In the genomic region with DNA sequence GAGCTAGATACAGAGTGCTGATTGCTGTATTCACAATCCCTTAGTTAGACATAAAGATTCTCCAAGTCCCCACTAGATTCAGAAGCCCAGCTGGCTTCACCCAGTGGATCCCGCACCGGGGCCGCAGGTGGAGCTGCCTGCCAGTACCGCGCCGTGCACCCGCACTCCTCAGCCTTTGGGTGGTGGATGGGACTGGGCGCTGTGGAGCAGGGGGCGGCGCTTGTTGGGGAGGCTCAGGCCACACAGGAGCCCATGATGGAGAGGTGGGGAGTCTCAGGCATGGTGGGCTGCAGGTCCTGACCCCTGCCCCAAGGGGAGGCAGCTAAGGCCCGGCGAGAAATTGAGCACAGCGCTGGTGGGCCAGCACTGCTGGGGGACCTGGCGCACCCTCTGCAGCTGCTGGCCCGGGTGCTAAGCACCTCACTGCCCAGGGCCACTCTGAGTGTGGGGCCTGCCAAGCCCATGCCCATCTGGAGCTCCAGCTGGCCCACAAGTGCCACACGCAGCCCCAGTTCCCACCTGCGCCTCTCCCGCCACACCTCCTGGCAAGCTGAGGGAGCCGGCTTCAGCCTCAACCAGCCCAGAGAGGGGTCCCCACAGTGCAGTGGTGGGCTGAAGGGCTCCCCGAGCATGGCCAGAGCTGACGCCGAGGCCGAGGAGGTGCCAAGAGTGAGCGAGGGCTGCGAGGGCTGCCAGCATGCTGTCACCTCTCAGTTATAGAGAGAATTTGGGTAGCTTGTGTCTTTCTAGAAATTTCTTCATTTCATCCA, we compare ENCODE assay signal across 38 cellular contexts.
"Had no signal": no experiment of that assay in that cellular context is flagged by ENCODE, and none has a peak within 500 bp of the region (broad histone marks: within the 10 kb centered on the region; RNA-seq: fewer than 3 reads in every experiment).

No MANE protein-coding gene starts in this region.

- H3K4me3 ChIP-seq: adrenal gland, body of pancreas, breast epithelium had no signal

- H3K27ac ChIP-seq: adrenal gland, body of pancreas, brain microvascular endothelial cell, breast epithelium, VCaP had no signal

- H3K9me3 ChIP-seq: adrenal gland, body of pancreas had no signal

- H3K27me3 Mint-ChIP-seq: activated B cell treated with CpG ODN at 0.5 μM for 24 hours; activated CD4-positive, alpha-beta memory T cell treated with anti-CD3 and anti-CD28 coated beads for 36 hours; activated CD4-positive, alpha-beta T cell treated with anti-CD3 and anti-CD28 coated beads, Interleukin-2, amount 10 ng/mL, durations not matched to agents 24 days and 14 days; activated CD8-positive, alpha-beta T cell treated with anti-CD3 and anti-CD28 coated beads for 36 hours; activated naive CD8-positive, alpha-beta T cell treated with anti-CD3 and anti-CD28 coated beads for 36 hours; activated T-helper 17 cell treated with anti-CD3 and anti-CD28 coated beads, Interleukin-2, amount 50 U/mL, for 72 hours; central memory CD8-positive, alpha-beta T cell had no signal

- H3K4me1 Mint-ChIP-seq: activated B cell treated with CpG ODN at 0.5 μM for 24 hours; activated CD4-positive, alpha-beta T cell treated with anti-CD3 and anti-CD28 coated beads, Interleukin-2, amount 10 ng/mL, durations not matched to agents 24 days and 14 days; activated naive CD8-positive, alpha-beta T cell treated with anti-CD3 and anti-CD28 coated beads for 36 hours; activated T-helper 17 cell treated with anti-CD3 and anti-CD28 coated beads, Interleukin-2, amount 50 U/mL, for 72 hours; central memory CD8-positive, alpha-beta T cell had no signal

- FAIRE-seq: astrocyte, TTC549 had no signal

- ATAC-seq: activated CD8-positive, alpha-beta T cell treated with anti-CD3 and anti-CD28 coated beads for 36 hours; activated naive CD4-positive, alpha-beta T cell treated with anti-CD3 and anti-CD28 coated beads, Interleukin-2, amount 50 U/mL, for 72 hours; activated T-cell treated with anti-CD3 and anti-CD28 coated beads, Interleukin-2, amount 50 U/mL, for 4 hours; activated T-cell treated with anti-CD3 and anti-CD28 coated beads, Interleukin-2, amount 50 U/mL, for 72 hours; activated T-helper 17 cell treated with anti-CD3 and anti-CD28 coated beads, Interleukin-2, amount 50 U/mL, for 72 hours; body of pancreas had no signal

- DNase-seq: activated B cell treated with CpG ODN at 0.5 μM for 24 hours; activated CD4-positive, alpha-beta memory T cell treated with anti-CD3 and anti-CD28 coated beads for 36 hours; activated CD4-positive, alpha-beta T cell treated with anti-CD3 and anti-CD28 coated beads for 4 hours; activated CD4-positive, alpha-beta T cell treated with anti-CD3 and anti-CD28 coated beads, Interleukin-2, amount 10 ng/mL, durations not matched to agents 24 days and 14 days; activated CD4-positive, alpha-beta T cell treated with anti-CD3 and anti-CD28 coated beads, Interleukin-2, amount 50 U/mL, for 1 hour; activated CD4-positive, alpha-beta T cell treated with anti-CD3 and anti-CD28 coated beads, Interleukin-2, amount 50 U/mL, for 4 hours; activated CD4-positive, CD25-positive, alpha-beta regulatory T cell treated with anti-CD3 and anti-CD28 coated beads, Interleukin-2, amount 50 U/mL, for 72 hours; activated CD8-positive, alpha-beta memory T cell treated with anti-CD3 and anti-CD28 coated beads, Interleukin-2, amount 50 U/mL, for 4 hours; activated CD8-positive, alpha-beta T cell treated with anti-CD3 and anti-CD28 coated beads for 36 hours; activated effector memory CD4-positive, alpha-beta T cell treated with anti-CD3 and anti-CD28 coated beads, Interleukin-2, amount 50 U/mL, for 16 hours; activated gamma-delta T cell treated with Interleukin-2 at 50 U/mL for 16 hours; activated naive CD4-positive, alpha-beta T cell; activated naive CD4-positive, alpha-beta T cell treated with anti-CD3 and anti-CD28 coated beads for 36 hours; activated naive CD4-positive, alpha-beta T cell treated with anti-CD3 and anti-CD28 coated beads, Interleukin-2, amount 50 U/mL, for 16 hours; activated naive CD8-positive, alpha-beta T cell treated with anti-CD3 and anti-CD28 coated beads for 36 hours; activated T-cell treated with anti-CD3 and anti-CD28 coated beads for 4 hours; activated T-cell treated with anti-CD3 and anti-CD28 coated beads, Interleukin-2, amount 50 U/mL, for 1 hour; activated T-cell treated with anti-CD3 and anti-CD28 coated beads, Interleukin-2, amount 50 U/mL, for 4 hours; activated T-cell treated with anti-CD3 and anti-CD28 coated beads, Interleukin-2, amount 50 U/mL, for 72 hours; adrenal gland; amniotic stem cell; body of pancreas; brain microvascular endothelial cell; caudate nucleus; cerebellar nuclear complex; T-helper 1 cell; T-helper 2 cell; T-helper 9 cell had no signal

- H3K4me1 ChIP-seq: body of pancreas, breast epithelium had no signal

- H3K4me3 Mint-ChIP-seq: activated B cell treated with CpG ODN at 0.5 μM for 24 hours; activated CD4-positive, alpha-beta memory T cell treated with anti-CD3 and anti-CD28 coated beads for 36 hours; activated CD4-positive, alpha-beta T cell treated with anti-CD3 and anti-CD28 coated beads, Interleukin-2, amount 10 ng/mL, durations not matched to agents 24 days and 14 days; activated CD8-positive, alpha-beta T cell treated with anti-CD3 and anti-CD28 coated beads for 36 hours; activated naive CD4-positive, alpha-beta T cell treated with anti-CD3 and anti-CD28 coated beads for 36 hours; activated naive CD8-positive, alpha-beta T cell treated with anti-CD3 and anti-CD28 coated beads for 36 hours; activated T-cell treated with anti-CD3 and anti-CD28 coated beads, Interleukin-2, amount 50 U/mL, for 4 hours; activated T-cell treated with anti-CD3 and anti-CD28 coated beads, Interleukin-2, amount 50 U/mL, for 72 hours; activated T-helper 1 cell treated with anti-CD3 and anti-CD28 coated beads, Interleukin-12 subunit alpha, Interleukin-12 subunit beta, Interleukin-2, Interleukin-4 antibody, amounts not matched to agents 30 ng/mL and 10 ng/mL and 1 ng/mL, durations not matched to agents 14 hours and 24 hours and 36 hours; activated T-helper 17 cell treated with anti-CD3 and anti-CD28 coated beads, Interleukin-2, amount 50 U/mL, for 72 hours; central memory CD8-positive, alpha-beta T cell; T-helper 1 cell treated with Interleukin-12 subunit alpha and Interleukin-12 subunit beta and Interleukin-4 antibody, amounts not matched to agents 30 μg/mL and 1 μg/mL, for 36 hours; T-helper 2 cell treated with Interferon-gamma antibody and Interleukin-4, amounts not matched to agents 5 μg/mL and 100 μg/mL, for 36 hours had no signal

- H3K36me3 ChIP-seq: adrenal gland, brain microvascular endothelial cell, breast epithelium had no signal

- H3K27ac Mint-ChIP-seq: activated B cell treated with CpG ODN at 0.5 μM for 24 hours; activated CD4-positive, alpha-beta memory T cell treated with anti-CD3 and anti-CD28 coated beads for 36 hours; activated CD4-positive, alpha-beta T cell treated with anti-CD3 and anti-CD28 coated beads, Interleukin-2, amount 10 ng/mL, durations not matched to agents 24 days and 14 days; activated CD8-positive, alpha-beta T cell treated with anti-CD3 and anti-CD28 coated beads for 36 hours; activated naive CD4-positive, alpha-beta T cell treated with anti-CD3 and anti-CD28 coated beads for 36 hours; activated naive CD4-positive, alpha-beta T cell treated with anti-CD3 and anti-CD28 coated beads, Interleukin-2, amount 50 U/mL, for 72 hours; activated naive CD8-positive, alpha-beta T cell treated with anti-CD3 and anti-CD28 coated beads for 36 hours; activated T-cell treated with anti-CD3 and anti-CD28 coated beads, Interleukin-2, amount 50 U/mL, for 72 hours; activated T-helper 1 cell treated with anti-CD3 and anti-CD28 coated beads, Interleukin-12 subunit alpha, Interleukin-12 subunit beta, Interleukin-2, Interleukin-4 antibody, amounts not matched to agents 30 ng/mL and 10 ng/mL and 1 ng/mL, durations not matched to agents 14 hours and 24 hours and 36 hours; activated T-helper 17 cell treated with anti-CD3 and anti-CD28 coated beads, Interleukin-2, amount 50 U/mL, for 72 hours; T-helper 1 cell treated with Interleukin-12 subunit alpha and Interleukin-12 subunit beta and Interleukin-4 antibody, amounts not matched to agents 30 μg/mL and 1 μg/mL, for 36 hours; T-helper 2 cell treated with Interferon-gamma antibody and Interleukin-4, amounts not matched to agents 5 μg/mL and 100 μg/mL, for 36 hours had no signal
